In genomic region chr17:2124391-2124790, GRCh38 we compare ENCODE assay signal across 9 cellular contexts.
A peak's percentile ranks its signal among the peaks of the same experiment; 100 is the strongest.
DNase-seq lines count a peak whose midpoint lies in the region; ATAC-seq and TF ChIP-seq lines count a peak whose summit lies in the region.
"Had no signal": no experiment of that assay in that cellular context is flagged by ENCODE, and none has a peak within 500 bp of the region (broad histone marks: within the 10 kb centered on the region; RNA-seq: fewer than 3 reads in every experiment).

No MANE protein-coding gene starts in this region.

- intact Hi-C loops in gastrocnemius medialis (cut with DNase I; ENCODE audit: low total_unique reads): loop anchor here (5.0 kb wide), 1 partner anchor 48 kb away; no protein-coding TSS in a partner anchor

- peak; percentile 50 for DNase-seq in EL
- DNase-seq in NCI-H226: peak; percentile 29
- DNase-seq in gastrocnemius medialis: no peak
- DNase-seq in H4 (ENCODE audit: low spot score): no peak
- no peak for DNase-seq in foreskin fibroblast
- DNase-seq in NCI-H2171 (lab: John Stamatoyannopoulos, UW): no peak
- DNase-seq: amniotic stem cell, NCI-H2171 treated with DMSO at 0.1 percent for 48 hours had no signal

- no peak overlapping the region for H3K4me3 ChIP-seq in gastroesophageal sphincter
- H3K4me3 ChIP-seq in gastrocnemius medialis: no peak overlapping the region
- no peak overlapping the region for H3K4me3 ChIP-seq in foreskin fibroblast (ENCODE audit: low read depth in 1 of 2, low read length in 2 of 2)

- H3K27ac ChIP-seq in gastroesophageal sphincter (peak overlapping the region in 3 of 4 donors; percentile 60 to 78 (median 70)), gastrocnemius medialis (peak overlapping the region in 3 of 4 donors; percentile 67 to 80 (median 69))

- peaks cover 0 to 30% (median 25%) of the 10 kb centered on the region in 3 donors for H3K4me1 ChIP-seq in gastroesophageal sphincter
- peaks cover 27 to 29% of the 10 kb centered on the region in 2 donors for H3K4me1 ChIP-seq in gastrocnemius medialis

- no peak for TF ChIP-seq EP300 in gastroesophageal sphincter (IDR thresholded peaks at IDR 0.05)

- H3K36me3 ChIP-seq in gastroesophageal sphincter: peaks cover 0 to 20% of the 10 kb centered on the region in 2 donors
- no peaks in the 10 kb centered on the region for H3K36me3 ChIP-seq in gastrocnemius medialis

- H3K9me3 ChIP-seq in gastroesophageal sphincter (no peaks in the 10 kb centered on the region), gastrocnemius medialis (no peaks in the 10 kb centered on the region)

- WGBS in gastroesophageal sphincter (ENCODE audit: low coverage in 1 of 2), 2 donors: 59 to 73% methylated on average over 2 to 4 of the region's 6 CpGs

- ATAC-seq in gastroesophageal sphincter: no peak
- ATAC-seq in gastrocnemius medialis: no peak

- in situ Hi-C loops in gastrocnemius medialis (cut with MboI; ENCODE audit: low sequenced_read_pairs in 4 of 4): no loop called here

- TF ChIP-seq CTCF in gastroesophageal sphincter (IDR thresholded peaks at IDR 0.05) (no peak), gastrocnemius medialis (IDR thresholded peaks at IDR 0.05 in 4 of 5, conservative IDR thresholded peaks at IDR 0.05 in 1 of 5) (no peak), foreskin fibroblast (IDR thresholded peaks at IDR 0.05; ENCODE audit: low read depth, low read length) (no peak)

- TF ChIP-seq POLR2A in gastroesophageal sphincter (IDR thresholded peaks at IDR 0.05) (no peak), gastrocnemius medialis (IDR thresholded peaks at IDR 0.05) (no peak)

- no peaks in the 10 kb centered on the region for H3K27me3 ChIP-seq in gastroesophageal sphincter
- H3K27me3 ChIP-seq in gastrocnemius medialis: no peaks in the 10 kb centered on the region

Comparison
In these comparisons a context has a peak if more than half of its experiments do, and no peak if none do; other contexts are left out.
1. DNase-seq: peak in EL (single experiment) and NCI-H226 (single experiment); none in gastrocnemius medialis (0 of 2), H4 (single experiment), foreskin fibroblast (0 of 2) and NCI-H2171 (single experiment).